In the genomic region with DNA sequence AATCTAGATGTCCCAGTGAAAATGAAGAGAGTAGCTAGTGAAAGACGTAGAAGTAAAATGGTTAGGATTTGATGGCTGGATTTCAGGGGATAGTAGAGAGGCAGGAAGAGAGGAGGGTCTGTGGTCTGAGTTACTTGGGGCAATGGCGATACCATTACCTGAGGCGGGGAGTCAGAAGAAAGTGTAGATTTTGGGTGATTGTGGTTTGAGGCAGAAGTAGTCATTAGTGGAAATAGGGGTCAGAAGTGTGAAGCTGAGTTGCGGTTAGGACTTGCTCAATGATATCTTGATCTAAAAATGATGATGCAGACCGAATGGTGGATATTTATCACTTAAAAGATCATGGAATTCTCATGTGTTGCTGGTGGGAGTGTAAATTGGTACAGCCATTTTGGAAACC, we compare ENCODE assay signal across 17 cellular contexts.
"Had no signal": no experiment of that assay in that cellular context is flagged by ENCODE, and none has a peak within 500 bp of the region (broad histone marks: within the 10 kb centered on the region; RNA-seq: fewer than 3 reads in every experiment).

No MANE protein-coding gene starts in this region.

- H3K9me3 Mint-ChIP-seq: WTC11 had no signal

- H3K27ac Mint-ChIP-seq: activated naive CD8-positive, alpha-beta T cell; WTC11 had no signal

- H3K27me3 Mint-ChIP-seq: activated naive CD8-positive, alpha-beta T cell; naive thymus-derived CD4-positive, alpha-beta T cell had no signal

- H3K4me3 Mint-ChIP-seq: activated naive CD8-positive, alpha-beta T cell; naive thymus-derived CD4-positive, alpha-beta T cell; WTC11 had no signal

- H3K4me1 Mint-ChIP-seq: WTC11 had no signal

- ATAC-seq: naive thymus-derived CD4-positive, alpha-beta T cell; pancreas; right lobe of liver; WTC11 had no signal

- DNase-seq: activated CD4-positive, alpha-beta T cell treated with anti-CD3 and anti-CD28 coated beads, Interleukin-2, amount 50 U/mL, for 1 hour; activated gamma-delta T cell; activated T-cell treated with anti-CD3 and anti-CD28 coated beads, Interleukin-2, amount 50 U/mL, for 48 hours; amygdala; dermis blood vessel endothelial cell; effector memory CD4-positive, alpha-beta T cell; foreskin fibroblast; mesenchymal stem cell; naive thymus-derived CD4-positive, alpha-beta T cell; pancreas; right lobe of liver; small intestine; stimulated activated CD4-positive, alpha-beta T cell treated with anti-CD3 and anti-CD28 coated beads, Interleukin-4, amount 100 ng/mL, for 1 hour; SW 1271; thyroid gland had no signal
